16 cellular contexts compared by ENCODE assay signal in genomic region chr9:137448569-137448962, GRCh38. TPM values are rescaled to one million over a fixed set of nuclear protein-coding genes. Genes with fewer than 3 reads are reported as not detected.
DNase-seq lines count a peak whose midpoint lies in the region; ATAC-seq and TF ChIP-seq lines count a peak whose summit lies in the region.
"Had no signal": no experiment of that assay in that cellular context is flagged by ENCODE, and none has a peak within 500 bp of the region (broad histone marks: within the 10 kb centered on the region; RNA-seq: fewer than 3 reads in every experiment).

No MANE protein-coding gene starts in this region.

- peaks cover 34% of the 10 kb centered on the region for H3K4me1 Mint-ChIP-seq in CD4-positive, alpha-beta T cell (ENCODE audit: low read depth)
- peaks cover 15% of the 10 kb centered on the region for H3K4me1 Mint-ChIP-seq in activated naive CD8-positive, alpha-beta T cell treated with anti-CD3 and anti-CD28 coated beads, Interleukin-2, amount 10 ng/mL, durations not matched to agents 7 days and 5 days
- peaks cover 24% of the 10 kb centered on the region for H3K4me1 Mint-ChIP-seq in neural progenitor cell

- H3K4me2 ChIP-seq in neural progenitor cell = no peak overlapping the region
- H3K4me2 ChIP-seq: A549, GM23338 had no signal

- H3K9me3 Mint-ChIP-seq in CD4-positive, alpha-beta T cell = no peaks in the 10 kb centered on the region
- H3K9me3 Mint-ChIP-seq in activated naive CD8-positive, alpha-beta T cell treated with anti-CD3 and anti-CD28 coated beads, Interleukin-2, amount 10 ng/mL, durations not matched to agents 7 days and 5 days = no peaks in the 10 kb centered on the region
- no peaks in the 10 kb centered on the region for H3K9me3 Mint-ChIP-seq in neural progenitor cell
- H3K9me3 Mint-ChIP-seq: GM23338 had no signal

- peaks cover 15% of the 10 kb centered on the region for H3K27me3 ChIP-seq in left ventricle myocardium inferior (ENCODE audit: low read depth)
- H3K27me3 ChIP-seq in CD4-positive, alpha-beta T cell (ENCODE audit: control insufficient read depth, insufficient read depth, low read length) = no peaks in the 10 kb centered on the region
- H3K27me3 ChIP-seq in neural progenitor cell = peaks cover 6% of the 10 kb centered on the region

- TF ChIP-seq CTCF in left ventricle myocardium inferior (IDR thresholded peaks at IDR 0.05; ENCODE audit: borderline replicate concordance) (no peak), neural progenitor cell (IDR thresholded peaks at IDR 0.05) (no peak)
- TF ChIP-seq CTCF in CD4-positive, alpha-beta T cell (IDR thresholded peaks at IDR 0.05) = no peak

- peaks cover 16% of the 10 kb centered on the region for H3F3A ChIP-seq in neural progenitor cell (ENCODE audit: low read depth)

- H2AFZ ChIP-seq in neural progenitor cell (replicated peaks) = no peak overlapping the region
- H2AFZ ChIP-seq: GM23338 had no signal

- H3K27ac Mint-ChIP-seq in CD4-positive, alpha-beta T cell = peak overlapping the region; percentile 65
- H3K27ac Mint-ChIP-seq in activated naive CD8-positive, alpha-beta T cell treated with anti-CD3 and anti-CD28 coated beads, Interleukin-2, amount 10 ng/mL, durations not matched to agents 7 days and 5 days = peak overlapping the region; percentile 38
- H3K27ac Mint-ChIP-seq in neural progenitor cell = peak overlapping the region; percentile 57
- H3K27ac Mint-ChIP-seq: GM23338 had no signal

- DNase-seq in Right ventricle myocardium superior (peak; percentile 22), left ventricle myocardium inferior (no peak), neural progenitor cell (ENCODE audit: low spot score) (no peak), SHP77 (lab: John Stamatoyannopoulos, UW) (no peak), NCI-H146 treated with DMSO at 0.1 percent for 48 hours (lab: John Stamatoyannopoulos, UW; ENCODE audit: unreplicated experiment) (no peak), NCI-H1417 (lab: John Stamatoyannopoulos, UW) (no peak)
- no peak for DNase-seq in CD4-positive, alpha-beta T cell
- peak; percentile 26 for DNase-seq in activated naive CD8-positive, alpha-beta T cell treated with anti-CD3 and anti-CD28 coated beads, Interleukin-2, amount 10 ng/mL, durations not matched to agents 7 days and 5 days
- DNase-seq: GF-D8, NCI-H1436 treated with DMSO at 0.1 percent for 48 hours, NCI-H226, PC-3 had no signal

- peaks cover 15% of the 10 kb centered on the region for H4K20me1 ChIP-seq in neural progenitor cell (ENCODE audit: low read depth)

- no peak overlapping the region for H3K9ac ChIP-seq in neural progenitor cell

- CTCF ChIA-PET in CD4-positive, alpha-beta T cell (lab: Charles Lee) = no interaction called here

- peak overlapping the region; percentile 68 for H3K4me3 Mint-ChIP-seq in CD4-positive, alpha-beta T cell
- H3K4me3 Mint-ChIP-seq in activated naive CD8-positive, alpha-beta T cell treated with anti-CD3 and anti-CD28 coated beads, Interleukin-2, amount 10 ng/mL, durations not matched to agents 7 days and 5 days = no peak overlapping the region
- no peak overlapping the region for H3K4me3 Mint-ChIP-seq in neural progenitor cell
- H3K4me3 Mint-ChIP-seq: GM23338 had no signal

- ATAC-seq in Right ventricle myocardium superior (ENCODE audit: poor library complexity) = no peak
- ATAC-seq in CD4-positive, alpha-beta T cell (ENCODE audit: poor library complexity) = no peak
- ATAC-seq in activated naive CD8-positive, alpha-beta T cell treated with anti-CD3 and anti-CD28 coated beads, Interleukin-2, amount 10 ng/mL, durations not matched to agents 7 days and 5 days (ENCODE audit: low read depth) = no peak
- ATAC-seq: GM23338, PC-3 had no signal

- H3K36me3 Mint-ChIP-seq in CD4-positive, alpha-beta T cell (ENCODE audit: low read depth) = peaks cover under 1% of the 10 kb centered on the region
- peaks cover 23% of the 10 kb centered on the region for H3K36me3 Mint-ChIP-seq in activated naive CD8-positive, alpha-beta T cell treated with anti-CD3 and anti-CD28 coated beads, Interleukin-2, amount 10 ng/mL, durations not matched to agents 7 days and 5 days
- peaks cover 3% of the 10 kb centered on the region for H3K36me3 Mint-ChIP-seq in neural progenitor cell
- H3K36me3 Mint-ChIP-seq: CD4-positive, alpha-beta memory T cell; IgD-negative memory B cell had no signal

- H3K27me3 Mint-ChIP-seq in CD4-positive, alpha-beta T cell = peaks cover 2% of the 10 kb centered on the region
- H3K27me3 Mint-ChIP-seq in activated naive CD8-positive, alpha-beta T cell treated with anti-CD3 and anti-CD28 coated beads, Interleukin-2, amount 10 ng/mL, durations not matched to agents 7 days and 5 days = peaks cover 8% of the 10 kb centered on the region
- peaks cover 15% of the 10 kb centered on the region for H3K27me3 Mint-ChIP-seq in neural progenitor cell (ENCODE audit: insufficient read depth, low read depth)

- H3K9me3 ChIP-seq in left ventricle myocardium inferior (replicated peaks) = no peaks in the 10 kb centered on the region
- no peaks in the 10 kb centered on the region for H3K9me3 ChIP-seq in CD4-positive, alpha-beta T cell (ENCODE audit: control insufficient read depth, low read length)
- no peaks in the 10 kb centered on the region for H3K9me3 ChIP-seq in neural progenitor cell (ENCODE audit: low read depth)
- H3K9me3 ChIP-seq: A549 had no signal

- H3K79me2 ChIP-seq in neural progenitor cell (ENCODE audit: low read depth) = no peaks in the 10 kb centered on the region

- H3K4me3 ChIP-seq in left ventricle myocardium inferior (no peak overlapping the region), neural progenitor cell (no peak overlapping the region)
- H3K4me3 ChIP-seq: A549, GM23338 had no signal

- H3K4me1 ChIP-seq in left ventricle myocardium inferior (peaks cover 7% of the 10 kb centered on the region), neural progenitor cell (peaks cover 5% of the 10 kb centered on the region)

- no peak overlapping the region for H3K27ac ChIP-seq in left ventricle myocardium inferior (replicated peaks)
- H3K27ac ChIP-seq in CD4-positive, alpha-beta T cell (ENCODE audit: low read depth, low read length) = no peak overlapping the region
- no peak overlapping the region for H3K27ac ChIP-seq in neural progenitor cell
- H3K27ac ChIP-seq: A549 had no signal

- POLR2A ChIA-PET in CD4-positive, alpha-beta T cell (lab: Charles Lee) = interaction anchor here (1.4 kb wide), 1 partner anchor 14 kb away, joined by 6 read pairs; no protein-coding TSS in a partner anchor
- POLR2A ChIA-PET in activated naive CD8-positive, alpha-beta T cell treated with anti-CD3 and anti-CD28 coated beads, Interleukin-2, amount 10 ng/mL, durations not matched to agents 7 days and 5 days (lab: Charles Lee) = no interaction called here

- intact Hi-C loops in Right ventricle myocardium superior (cut with DNase I) (loop anchor here (10.0 kb wide), 1 partner anchor 154 kb away; no protein-coding TSS in a partner anchor), left ventricle myocardium inferior (cut with micrococcal nuclease) (no loop called here)
- intact Hi-C loops in CD4-positive, alpha-beta T cell (cut with DNase I, micrococcal nuclease) = loop anchor here in 1 of 2 experiments (5.0 kb wide), 1 partner anchor 151 kb away; no protein-coding TSS in a partner anchor

- H3K36me3 ChIP-seq in left ventricle myocardium inferior (peaks cover 22% of the 10 kb centered on the region), neural progenitor cell (no peaks in the 10 kb centered on the region)

RNA-seq across cellular contexts. Expression of gene ENTPD8, which starts 7.4 kb away (rescaled TPM):
- total RNA-seq in Right ventricle myocardium superior (not detected), left ventricle myocardium inferior (not detected), neural progenitor cell (ENCODE audit: low replicate concordance) (not detected in 2 replicates)
- total RNA-seq in CD4-positive, alpha-beta T cell = not detected
- total RNA-seq in activated naive CD8-positive, alpha-beta T cell treated with anti-CD3 and anti-CD28 coated beads, Interleukin-2, amount 10 ng/mL, durations not matched to agents 7 days and 5 days = not detected
- total RNA-seq: CD4-positive, alpha-beta memory T cell; PC-3 had no signal

RNA-seq across cellular contexts. Expression of gene NSMF, which starts 10.6 kb away (rescaled TPM):
- total RNA-seq in Right ventricle myocardium superior = 10.0 TPM
- 9.8 TPM for total RNA-seq in left ventricle myocardium inferior
- total RNA-seq in CD4-positive, alpha-beta T cell = 100 to 1,000 TPM; 104 to 109 TPM
- total RNA-seq in activated naive CD8-positive, alpha-beta T cell treated with anti-CD3 and anti-CD28 coated beads, Interleukin-2, amount 10 ng/mL, durations not matched to agents 7 days and 5 days = 10 to 100 TPM; 54.3 to 58.4 TPM
- total RNA-seq in neural progenitor cell (ENCODE audit: low replicate concordance) = 17.1 and 62.0 TPM in 2 replicates

RNA-seq across cellular contexts. Expression of gene NOXA1, which starts 25.4 kb away (rescaled TPM):
- 1.7 TPM for total RNA-seq in Right ventricle myocardium superior
- total RNA-seq in left ventricle myocardium inferior = 2.0 TPM
- 1 to 10 TPM; 6.7 to 7.7 TPM for total RNA-seq in CD4-positive, alpha-beta T cell
- 1 to 10 TPM; 2.8 to 3.7 TPM for total RNA-seq in activated naive CD8-positive, alpha-beta T cell treated with anti-CD3 and anti-CD28 coated beads, Interleukin-2, amount 10 ng/mL, durations not matched to agents 7 days and 5 days
- total RNA-seq in neural progenitor cell (ENCODE audit: low replicate concordance) = 0.39 and 0.65 TPM in 2 replicates

RNA-seq across cellular contexts. Expression of gene EXD3, which starts 25.6 kb away (rescaled TPM):
- total RNA-seq in Right ventricle myocardium superior (6.9 TPM), left ventricle myocardium inferior (9.2 TPM), neural progenitor cell (ENCODE audit: low replicate concordance) (4.7 and 25.1 TPM in 2 replicates)
- 10 to 100 TPM; 14.9 to 16.9 TPM for total RNA-seq in CD4-positive, alpha-beta T cell
- total RNA-seq in activated naive CD8-positive, alpha-beta T cell treated with anti-CD3 and anti-CD28 coated beads, Interleukin-2, amount 10 ng/mL, durations not matched to agents 7 days and 5 days = 10 to 100 TPM; 23.4 to 24.7 TPM

Comparison
In these comparisons a context has a peak if more than half of its experiments do, and no peak if none do; other contexts are left out.
1. DNase-seq: peak in Right ventricle myocardium superior (single experiment) and activated naive CD8-positive, alpha-beta T cell treated with anti-CD3 and anti-CD28 coated beads, Interleukin-2, amount 10 ng/mL, durations not matched to agents 7 days and 5 days (single experiment); none in left ventricle myocardium inferior (single experiment), CD4-positive, alpha-beta T cell (0 of 10), neural progenitor cell (single experiment), SHP77 (0 of 2), NCI-H146 treated with DMSO at 0.1 percent for 48 hours (single experiment) and NCI-H1417 (0 of 3).
2. Peak in every context shown above with its lines, with median percentiles within 50 percentile points of each other: H3K27ac Mint-ChIP-seq.